Comparison of ENCODE assay signal across 16 cellular contexts in genomic region chr1:194342484-194343262, GRCh38.
A peak's percentile ranks its signal among the peaks of the same experiment; 100 is the strongest.
DNase-seq lines count a peak whose midpoint lies in the region; ATAC-seq and TF ChIP-seq lines count a peak whose summit lies in the region.
"Had no signal": no experiment of that assay in that cellular context is flagged by ENCODE, and none has a peak within 500 bp of the region (broad histone marks: within the 10 kb centered on the region; RNA-seq: fewer than 3 reads in every experiment).

No MANE protein-coding gene starts in this region.

- H3K4me1 Mint-ChIP-seq in HFFc6 (ENCODE audit: low read depth), result peaks cover 17% of the 10 kb centered on the region
- H3K4me1 Mint-ChIP-seq: stimulated activated naive B cell treated with anti-CD40 and anti-IgM and Interleukin-4, amounts not matched to agents 10 μg/mL and 1 μg/mL and 100 μg/mL, for 72 hours had no signal

- H3K36me3 ChIP-seq in DOHH2 (ENCODE audit: control insufficient read depth, low read length), result no peaks in the 10 kb centered on the region
- no peaks in the 10 kb centered on the region for H3K36me3 ChIP-seq in OCI-LY3 (replicated peaks; ENCODE audit: low read depth, low read length)
- no peaks in the 10 kb centered on the region for H3K36me3 ChIP-seq in iPS DF 6.9 (ENCODE audit: control insufficient read depth, insufficient read depth, low read length)
- H3K36me3 ChIP-seq in PC-3 (ENCODE audit: low read depth, low read length), result no peaks in the 10 kb centered on the region
- H3K36me3 ChIP-seq: adrenal gland had no signal

- TF ChIP-seq CTCF in DOHH2 (IDR thresholded peaks at IDR 0.05; ENCODE audit: low read depth, low read length, poor library complexity, severe bottlenecking), result peak; percentile 28
- peak; percentile 26; the same call in 1 of the 2 replicates for TF ChIP-seq CTCF in HFFc6 (IDR thresholded peaks at IDR 0.05)
- TF ChIP-seq CTCF in OCI-LY3 (IDR thresholded peaks at IDR 0.05; ENCODE audit: low read depth, low read length), result peak; percentile 13; the same call in 1 of the 2 replicates
- no peak for TF ChIP-seq CTCF in PC-3 (conservative IDR thresholded peaks at IDR 0.05; ENCODE audit: low read depth, low read length)
- TF ChIP-seq CTCF in omental fat pad (IDR thresholded peaks at IDR 0.05), result no peak

- intact Hi-C loops in PC-3 (cut with micrococcal nuclease), result no loop called here

- WGBS in iPS DF 6.9 (ENCODE audit: insufficient coverage, insufficient read length), result no CpG with 5 or more reads among the region's 18 CpGs

- no peak for ATAC-seq in PC-3
- no peak for ATAC-seq in omental fat pad (ENCODE audit: low FRiP score)
- ATAC-seq: activated CD4-positive, CD25-positive, alpha-beta regulatory T cell treated with anti-CD3 and anti-CD28 coated beads, Interleukin-2, amount 50 U/mL, for 24 hours; psoas muscle; stimulated activated naive B cell treated with anti-CD40 and anti-IgM and Interleukin-4, amounts not matched to agents 10 μg/mL and 1 μg/mL and 100 μg/mL, for 72 hours had no signal

- no peak overlapping the region for H3K4me3 Mint-ChIP-seq in HFFc6
- H3K4me3 Mint-ChIP-seq: stimulated activated naive B cell treated with anti-CD40 and anti-IgM and Interleukin-4, amounts not matched to agents 10 μg/mL and 1 μg/mL and 100 μg/mL, for 72 hours had no signal

- H3K27ac Mint-ChIP-seq in HFFc6, result no peak overlapping the region
- H3K27ac Mint-ChIP-seq: stimulated activated naive B cell treated with anti-CD40 and anti-IgM and Interleukin-4, amounts not matched to agents 10 μg/mL and 1 μg/mL and 100 μg/mL, for 72 hours had no signal

- H4K20me1 ChIP-seq in DOHH2 (ENCODE audit: control insufficient read depth, insufficient read depth, low read depth, low read length) (no peaks in the 10 kb centered on the region), OCI-LY3 (ENCODE audit: insufficient read depth, low read length) (no peaks in the 10 kb centered on the region), PC-3 (ENCODE audit: low read length) (no peaks in the 10 kb centered on the region)

- H3K79me2 ChIP-seq in DOHH2 (ENCODE audit: control insufficient read depth, low read length) (no peaks in the 10 kb centered on the region), OCI-LY3 (ENCODE audit: low read length) (no peaks in the 10 kb centered on the region), PC-3 (ENCODE audit: low read length) (no peaks in the 10 kb centered on the region)

- no peaks in the 10 kb centered on the region for H3K36me3 Mint-ChIP-seq in HFFc6 (ENCODE audit: low read depth)
- H3K36me3 Mint-ChIP-seq: stimulated activated naive B cell treated with anti-CD40 and anti-IgM and Interleukin-4, amounts not matched to agents 10 μg/mL and 1 μg/mL and 100 μg/mL, for 72 hours had no signal

- no TSS peak for BruUV-seq in PC-3 (replicated peaks; lab: Mats Ljungman, UMichigan)

- no peak overlapping the region for H3K9ac ChIP-seq in OCI-LY3 (ENCODE audit: low read length)
- no peak overlapping the region for H3K9ac ChIP-seq in PC-3 (ENCODE audit: low read length)

- H3K27ac ChIP-seq in DOHH2 (ENCODE audit: low read depth, low read length), result no peak overlapping the region
- H3K27ac ChIP-seq in OCI-LY3 (ENCODE audit: low read length), result no peak overlapping the region
- no peak overlapping the region for H3K27ac ChIP-seq in iPS DF 6.9 (ENCODE audit: low read length)
- H3K27ac ChIP-seq in PC-3 (ENCODE audit: low read length), result no peak overlapping the region
- H3K27ac ChIP-seq: adrenal gland, psoas muscle had no signal

- DNase-seq in HFFc6 (no peak), iPS DF 6.9 (ENCODE audit: low read depth, low spot score) (peak; percentile 29), T-helper 2 cell (no peak), PC-3 (no peak), DMS79 treated with DMSO at 0.1 percent for 48 hours (lab: John Stamatoyannopoulos, UW) (no peak), omental fat pad (ENCODE audit: low spot score) (no peak)
- DNase-seq: activated T-cell treated with anti-CD3 and anti-CD28 coated beads for 4 hours; adrenal gland; KG1; NCI-H2081 treated with DMSO at 0.1 percent for 48 hours; psoas muscle; stimulated activated CD4-positive, alpha-beta T cell treated with anti-CD3 and anti-CD28 coated beads, Interleukin-4, amount 100 ng/mL, for 24 hours; stimulated activated naive B cell treated with anti-CD40 and anti-IgM and Interleukin-4, amounts not matched to agents 10 μg/mL and 1 μg/mL and 100 μg/mL, for 72 hours had no signal

- no peaks in the 10 kb centered on the region for H3K9me2 ChIP-seq in DOHH2 (replicated peaks; ENCODE audit: control insufficient read depth, low read length)
- no peaks in the 10 kb centered on the region for H3K9me2 ChIP-seq in PC-3 (replicated peaks; ENCODE audit: low read length)

- H3K4me3 ChIP-seq in DOHH2 (ENCODE audit: low read length) (no peak overlapping the region), OCI-LY3 (ENCODE audit: low read length) (no peak overlapping the region), iPS DF 6.9 (ENCODE audit: low read length) (no peak overlapping the region), PC-3 (ENCODE audit: low read length) (no peak overlapping the region)
- H3K4me3 ChIP-seq: adrenal gland, psoas muscle had no signal

- no peak overlapping the region for H3K4me2 ChIP-seq in DOHH2 (ENCODE audit: low read length)
- no peak overlapping the region for H3K4me2 ChIP-seq in OCI-LY3 (ENCODE audit: low read length)
- no peak overlapping the region for H3K4me2 ChIP-seq in PC-3 (ENCODE audit: low read length)

- H3K27me3 ChIP-seq in DOHH2 (ENCODE audit: control insufficient read depth, low read length) (no peaks in the 10 kb centered on the region), OCI-LY3 (ENCODE audit: low read depth, low read length) (no peaks in the 10 kb centered on the region), iPS DF 6.9 (ENCODE audit: control insufficient read depth, insufficient read depth, low read length) (no peaks in the 10 kb centered on the region), PC-3 (ENCODE audit: low read length) (no peaks in the 10 kb centered on the region)
- H3K27me3 ChIP-seq: adrenal gland had no signal

- H3K9me3 Mint-ChIP-seq in HFFc6, result no peaks in the 10 kb centered on the region; the same call in 1 of the 2 replicates

- CTCF ChIA-PET in PC-3 (lab: Charles Lee), result no interaction called here

- no peaks in the 10 kb centered on the region for H3K27me3 Mint-ChIP-seq in HFFc6 (ENCODE audit: insufficient read depth)
- H3K27me3 Mint-ChIP-seq: stimulated activated naive B cell treated with anti-CD40 and anti-IgM and Interleukin-4, amounts not matched to agents 10 μg/mL and 1 μg/mL and 100 μg/mL, for 72 hours had no signal

- no peaks in the 10 kb centered on the region for H3K4me1 ChIP-seq in DOHH2 (ENCODE audit: control insufficient read depth, low read length)
- H3K4me1 ChIP-seq in OCI-LY3 (ENCODE audit: low read length), result peaks cover 16% of the 10 kb centered on the region
- H3K4me1 ChIP-seq in iPS DF 6.9 (ENCODE audit: control insufficient read depth, insufficient read depth, low read length), result no peaks in the 10 kb centered on the region
- H3K4me1 ChIP-seq in PC-3 (ENCODE audit: insufficient read depth, low read length), result no peaks in the 10 kb centered on the region
- H3K4me1 ChIP-seq: adrenal gland, psoas muscle had no signal

- H2AFZ ChIP-seq in OCI-LY3 (ENCODE audit: low read depth, low read length) (no peak overlapping the region), PC-3 (ENCODE audit: low read length) (no peak overlapping the region)

- POLR2A ChIA-PET in PC-3 (lab: Charles Lee; ENCODE audit: unreplicated experiment), result no interaction called here

- H3F3A ChIP-seq in DOHH2 (ENCODE audit: control insufficient read depth, insufficient read depth), result 0 out of 2 replicates have a peak, but pooled peaks cover 2% of the 10 kb centered on the region
- no peaks in the 10 kb centered on the region for H3F3A ChIP-seq in PC-3 (ENCODE audit: low read length, unreplicated experiment)

- H3K9me3 ChIP-seq in DOHH2 (ENCODE audit: control insufficient read depth, insufficient read depth, low read length), result peaks cover 4% of the 10 kb centered on the region; the same call in 1 of the 2 replicates
- H3K9me3 ChIP-seq in OCI-LY3 (ENCODE audit: insufficient read depth, low read length), result no peaks in the 10 kb centered on the region
- H3K9me3 ChIP-seq in iPS DF 6.9 (ENCODE audit: control insufficient read depth, insufficient read depth, low read length), result no peaks in the 10 kb centered on the region
- no peaks in the 10 kb centered on the region for H3K9me3 ChIP-seq in PC-3 (ENCODE audit: low read length)
- H3K9me3 ChIP-seq: adrenal gland, psoas muscle had no signal

Comparison
In these comparisons a context has a peak if more than half of its experiments do, and no peak if none do; other contexts are left out.
1. CTCF ChIP-seq: peak in DOHH2 (single experiment), HFFc6 (single experiment) and OCI-LY3 (single experiment); none in PC-3 (single experiment) and omental fat pad (0 of 3).